Comparison of ENCODE assay signal across 29 cellular contexts in the genomic region with DNA sequence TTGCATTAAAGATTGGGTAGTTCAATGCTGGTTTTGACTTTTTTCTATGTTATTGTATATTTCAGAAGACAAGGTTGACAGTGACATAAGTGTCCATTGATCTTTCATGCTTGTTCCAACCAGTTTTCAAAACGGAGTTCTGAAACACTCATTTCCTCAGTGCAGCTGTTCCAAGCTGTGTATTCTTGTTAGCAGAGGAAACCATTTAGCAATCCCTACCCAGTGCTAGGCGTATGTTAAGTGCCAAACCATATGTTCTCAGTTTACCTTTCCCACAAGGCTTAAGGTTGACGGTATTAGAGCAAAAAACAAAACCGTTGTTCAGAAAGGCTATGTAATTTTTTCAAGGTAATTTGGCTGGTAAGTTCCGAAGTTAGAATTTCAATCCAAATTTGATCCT. TPM values are rescaled to one million over a fixed set of nuclear protein-coding genes. Genes with fewer than 3 reads are reported as not detected.
DNase-seq lines count a peak whose midpoint lies in the region; ATAC-seq, FAIRE-seq and TF ChIP-seq lines count a peak whose summit lies in the region.
"Had no signal": no experiment of that assay in that cellular context is flagged by ENCODE, and none has a peak within 500 bp of the region (broad histone marks: within the 10 kb centered on the region; RNA-seq: fewer than 3 reads in every experiment).

No MANE protein-coding gene starts in this region.

- H3K27ac Mint-ChIP-seq in natural killer cell (peak overlapping the region; percentile 4 to 28), type B pancreatic cell (peak overlapping the region; percentile 64)
- H3K27ac Mint-ChIP-seq in natural killer cell treated with Interleukin-12 subunit alpha and Interleukin-12 subunit beta and Interleukin-15 and Interleukin-18, amount 100 ng/mL, for 72 hours, result no peak overlapping the region
- H3K27ac Mint-ChIP-seq: CD8-positive, alpha-beta T cell; HFFc6 had no signal

- H3K36me3 Mint-ChIP-seq in natural killer cell, result peaks cover 29% of the 10 kb centered on the region
- peaks cover 35% of the 10 kb centered on the region for H3K36me3 Mint-ChIP-seq in natural killer cell treated with Interleukin-12 subunit alpha and Interleukin-12 subunit beta and Interleukin-15 and Interleukin-18, amount 100 ng/mL, for 72 hours
- peaks cover 42% of the 10 kb centered on the region for H3K36me3 Mint-ChIP-seq in type B pancreatic cell

- DNase-seq in natural killer cell (no peak), NCI-H2171 treated with DMSO at 0.1 percent for 48 hours (lab: John Stamatoyannopoulos, UW) (peak; percentile 71), type B pancreatic cell (ENCODE audit: extremely low spot score, unreplicated experiment) (no peak), NCI-H128 (lab: John Stamatoyannopoulos, UW; ENCODE audit: unreplicated experiment) (no peak), SK-N-DZ (ENCODE audit: low spot score) (no peak)
- no peak for DNase-seq in natural killer cell treated with Interleukin-12 subunit alpha and Interleukin-12 subunit beta and Interleukin-15 and Interleukin-18, amount 100 ng/mL, for 72 hours (ENCODE audit: low spot score)
- DNase-seq in activated CD4-positive, alpha-beta T cell treated with anti-CD3 and anti-CD28 coated beads, Interleukin-2, amount 50 U/mL, for 48 hours, result no peak
- DNase-seq: AML-193; C1 segment of cervical spinal cord; Caco-2; CD8-positive, alpha-beta T cell; DMS79 treated with DMSO at 0.1 percent for 48 hours; GF-D8; GOT3; HFFc6; Kasumi-1; NCI-H1092 treated with DMSO at 0.1 percent for 48 hours; NCI-H1436 treated with DMSO at 0.1 percent for 48 hours; NCI-H2029; NCI-H345; NCI-H510A treated with DMSO at 0.1 percent for 48 hours; SIG-M5; SK-N-SH; SW 1271 had no signal

- TF ChIP-seq CTCF in natural killer cell (IDR thresholded peaks at IDR 0.05), result no peak
- TF ChIP-seq CTCF in type B pancreatic cell (conservative IDR thresholded peaks at IDR 0.05), result no peak

- H3K4me1 Mint-ChIP-seq in natural killer cell, result peaks cover 39 to 46% of the 10 kb centered on the region in 2 donors
- H3K4me1 Mint-ChIP-seq in natural killer cell treated with Interleukin-12 subunit alpha and Interleukin-12 subunit beta and Interleukin-15 and Interleukin-18, amount 100 ng/mL, for 72 hours (ENCODE audit: low read depth in 2 of 2), result peaks cover 19 to 30% of the 10 kb centered on the region in 2 donors
- no peaks in the 10 kb centered on the region for H3K4me1 Mint-ChIP-seq in type B pancreatic cell (ENCODE audit: unreplicated experiment)

- intact Hi-C loops in natural killer cell (cut with micrococcal nuclease), result no loop called here

- H3K4me3 Mint-ChIP-seq in natural killer cell, result no peak overlapping the region
- no peak overlapping the region for H3K4me3 Mint-ChIP-seq in natural killer cell treated with Interleukin-12 subunit alpha and Interleukin-12 subunit beta and Interleukin-15 and Interleukin-18, amount 100 ng/mL, for 72 hours
- H3K4me3 Mint-ChIP-seq in type B pancreatic cell, result no peak overlapping the region
- H3K4me3 Mint-ChIP-seq: CD8-positive, alpha-beta T cell; HFFc6 had no signal

- H3K27me3 Mint-ChIP-seq in natural killer cell (ENCODE audit: low read depth in 2 of 2), result no peaks in the 10 kb centered on the region
- H3K27me3 Mint-ChIP-seq in natural killer cell treated with Interleukin-12 subunit alpha and Interleukin-12 subunit beta and Interleukin-15 and Interleukin-18, amount 100 ng/mL, for 72 hours, result no peaks in the 10 kb centered on the region
- H3K27me3 Mint-ChIP-seq in type B pancreatic cell, result no peaks in the 10 kb centered on the region

- peak; percentile 71 for FAIRE-seq in islet of Langerhans (lab: Jason Lieb, UNC)
- FAIRE-seq: A549, GM12891, HepG2, RCC 7860 had no signal

- no peaks in the 10 kb centered on the region for H3K9me3 Mint-ChIP-seq in natural killer cell
- H3K9me3 Mint-ChIP-seq in natural killer cell treated with Interleukin-12 subunit alpha and Interleukin-12 subunit beta and Interleukin-15 and Interleukin-18, amount 100 ng/mL, for 72 hours, result no peaks in the 10 kb centered on the region
- H3K9me3 Mint-ChIP-seq in type B pancreatic cell, result no peaks in the 10 kb centered on the region
- H3K9me3 Mint-ChIP-seq: CD8-positive, alpha-beta T cell; HFFc6 had no signal

- no peak for ATAC-seq in natural killer cell
- ATAC-seq in natural killer cell treated with Interleukin-12 subunit alpha and Interleukin-12 subunit beta and Interleukin-15 and Interleukin-18, amount 100 ng/mL, for 72 hours, result no peak
- ATAC-seq: A549; CD8-positive, alpha-beta T cell; HepG2 had no signal

RNA-seq across cellular contexts. Expression of a gene that starts 9.1 kb away (rescaled TPM):
- 100 to 1,000 TPM; 107 to 127 (median 114) TPM for total RNA-seq in natural killer cell
- 10 to 100 TPM; 34.1 to 42.0 TPM for total RNA-seq in natural killer cell treated with Interleukin-12 subunit alpha and Interleukin-12 subunit beta and Interleukin-15 and Interleukin-18, amount 100 ng/mL, for 72 hours
- total RNA-seq in type B pancreatic cell (ENCODE audit: low replicate concordance), result 35.4 and 37.7 TPM in 2 replicates
- 6.2 and 7.2 TPM in 2 replicates for polyA plus RNA-seq in SK-N-DZ (2014; cell fraction: cytosol; rRNA removed)
- 14.2 and 26.1 TPM in 2 replicates for polyA plus RNA-seq in SK-N-DZ (2014; cell fraction: nucleus; rRNA removed)

Comparison
In these comparisons a context has a peak if more than half of its experiments do, and no peak if none do; other contexts are left out.
1. H3K27ac Mint-ChIP-seq: peak in natural killer cell (2 of 2) and type B pancreatic cell (single experiment); none in natural killer cell treated with Interleukin-12 subunit alpha and Interleukin-12 subunit beta and Interleukin-15 and Interleukin-18, amount 100 ng/mL, for 72 hours (0 of 2).